8 cellular contexts compared by ENCODE assay signal in the genomic region with DNA sequence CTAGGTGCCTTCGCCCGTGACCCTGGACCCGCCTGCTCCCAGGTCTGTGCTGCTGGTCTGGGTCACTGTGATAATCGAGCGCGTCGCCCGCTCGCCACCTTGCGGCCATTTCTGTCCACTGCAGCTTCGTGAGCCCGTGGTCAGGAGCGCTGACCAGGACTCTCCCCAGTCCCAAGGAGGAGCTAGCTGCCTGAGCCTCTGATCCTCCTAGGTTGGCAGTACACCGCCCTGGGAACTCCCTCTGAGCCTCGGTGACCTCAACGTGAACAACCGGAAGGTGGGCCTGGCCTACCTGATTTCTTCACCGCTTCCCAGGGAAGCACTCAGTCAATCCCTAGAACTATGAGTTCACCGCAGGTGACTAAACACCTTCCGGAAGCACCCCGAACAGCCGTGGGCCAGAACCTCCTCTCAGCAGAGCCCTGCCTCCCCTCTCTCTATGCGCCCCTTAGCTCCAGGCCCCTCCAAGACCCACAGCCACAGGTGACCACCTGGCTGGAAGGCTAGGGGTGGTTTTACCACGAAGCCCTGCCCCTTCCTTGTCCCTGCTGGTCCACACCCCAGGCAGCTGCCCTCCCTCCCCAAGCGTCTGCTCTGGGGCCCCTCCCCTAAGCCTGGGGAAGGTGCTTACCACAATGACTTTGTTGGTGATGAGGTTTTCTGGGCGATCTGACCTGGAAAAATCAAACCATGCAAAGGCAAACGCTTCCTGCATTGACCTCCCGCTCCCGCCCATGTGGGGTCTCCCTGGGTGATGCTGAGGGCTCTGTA. TPM values are rescaled to one million over a fixed set of nuclear protein-coding genes. Genes with fewer than 3 reads are reported as not detected.
DNase-seq lines count a peak whose midpoint lies in the region; FAIRE-seq and TF ChIP-seq lines count a peak whose summit lies in the region.

No MANE protein-coding gene starts in this region.

- H3K36me3 ChIP-seq in OCI-LY3 (replicated peaks; ENCODE audit: low read depth, low read length) (no peaks in the 10 kb centered on the region), tibial nerve (no peaks in the 10 kb centered on the region)

- no peak overlapping the region for H3K4me3 Mint-ChIP-seq in nephron progenitor cell

- TF ChIP-seq CTCF in AG04449 (IDR thresholded peaks at IDR 0.05; ENCODE audit: insufficient read depth, low read length, missing control alignments) (peak; percentile 95), OCI-LY3 (IDR thresholded peaks at IDR 0.05; ENCODE audit: low read depth, low read length) (peak; percentile 82), fibroblast of pulmonary artery (IDR thresholded peaks at IDR 0.05; ENCODE audit: low read length, missing control alignments) (peak; percentile 88), nephron progenitor cell (IDR thresholded peaks at IDR 0.05) (peak; percentile 89), tibial nerve (IDR thresholded peaks at IDR 0.05) (peak; percentile 88 to 95 (median 90))

- POLR2A ChIA-PET in AG04449 (lab: Yijun Ruan, JAX), result no interaction called here

- no peaks in the 10 kb centered on the region for H4K20me1 ChIP-seq in OCI-LY3 (ENCODE audit: insufficient read depth, low read length)

- peaks cover 46% of the 10 kb centered on the region for H3K27me3 Mint-ChIP-seq in nephron progenitor cell (ENCODE audit: low read depth, poor library complexity)

- H3K9me3 Mint-ChIP-seq in nephron progenitor cell, result no peaks in the 10 kb centered on the region

- no peaks in the 10 kb centered on the region for H3K79me2 ChIP-seq in OCI-LY3 (ENCODE audit: low read length)

- peak overlapping the region; percentile 55; the same call in 1 of the 2 replicates for H2AFZ ChIP-seq in OCI-LY3 (ENCODE audit: low read depth, low read length)

- TF ChIP-seq EP300 in tibial nerve (IDR thresholded peaks at IDR 0.05), result no peak

- peaks cover 36% of the 10 kb centered on the region for H3K4me1 Mint-ChIP-seq in nephron progenitor cell

- TF ChIP-seq POLR2A in GM12892 (IDR thresholded peaks at IDR 0.05; ENCODE audit: low read depth, low read length) (no peak), tibial nerve (IDR thresholded peaks at IDR 0.05) (no peak)

- H3K4me2 ChIP-seq in OCI-LY3 (ENCODE audit: low read length), result peak overlapping the region; percentile 56

- H3K4me1 ChIP-seq in OCI-LY3 (ENCODE audit: low read length), result peaks cover 5% of the 10 kb centered on the region; the same call in 1 of the 2 replicates
- peaks cover 0 to 6% (median 2%) of the 10 kb centered on the region in 4 donors for H3K4me1 ChIP-seq in tibial nerve

- H3K9ac ChIP-seq in OCI-LY3 (ENCODE audit: low read length), result no peak overlapping the region

- peaks cover 4% of the 10 kb centered on the region; the same call in 1 of the 2 replicates for H3K27me3 ChIP-seq in OCI-LY3 (ENCODE audit: low read depth, low read length)
- H3K27me3 ChIP-seq in tibial nerve, result peaks cover 0 to 18% of the 10 kb centered on the region in 2 donors

- no peaks in the 10 kb centered on the region for H3K9me3 ChIP-seq in OCI-LY3 (ENCODE audit: insufficient read depth, low read length)
- H3K9me3 ChIP-seq in tibial nerve, result no peaks in the 10 kb centered on the region

- H3K27ac ChIP-seq in OCI-LY3 (ENCODE audit: low read length) (no peak overlapping the region), tibial nerve (no peak overlapping the region)

- H3K4me3 ChIP-seq in AG04449 (ENCODE audit: low read depth, low read length) (no peak overlapping the region), OCI-LY3 (ENCODE audit: low read length) (no peak overlapping the region), fibroblast of pulmonary artery (replicated peaks; ENCODE audit: low read depth, low read length) (no peak overlapping the region), tibial nerve (no peak overlapping the region)

- no peak for DNase-seq in AG04449 (ENCODE audit: low read depth, low spot score)
- peak; percentile 71 for DNase-seq in GM12892 (ENCODE audit: insufficient read length)
- DNase-seq in activated T-cell treated with anti-CD3 and anti-CD28 coated beads, Interleukin-2, amount 50 U/mL, for 48 hours, result peak; percentile 70 to 72
- peak; percentile 62 for DNase-seq in fibroblast of pulmonary artery (ENCODE audit: low read depth)
- DNase-seq in nephron progenitor cell, result peak; percentile 81
- DNase-seq in tibial nerve (ENCODE audit: low spot score in 2 of 2), result peak; percentile 35 to 61
- no peak for DNase-seq in MV-4-11 (lab: John Stamatoyannopoulos, UW)

- CTCF ChIA-PET in AG04449 (lab: Yijun Ruan, JAX), result interaction anchor here (0.6 to 12.3 kb wide), 38 partner anchors 12 to 387 kb away, joined by 3 to 274 read pairs (median 4); a partner anchor contains a TSS

- H3K36me3 Mint-ChIP-seq in nephron progenitor cell (ENCODE audit: low read depth), result no peaks in the 10 kb centered on the region

- H3K27ac Mint-ChIP-seq in nephron progenitor cell, result no peak overlapping the region

- FAIRE-seq in GM12892 (lab: Jason Lieb, UNC), result peak; percentile 84

- WGBS in tibial nerve, 2 donors, result 23 to 36% methylated on average over 24 to 27 of the region's 29 CpGs

RNA-seq across cellular contexts. Expression of a gene that starts 9.7 kb away (rescaled TPM):
- polyA plus RNA-seq in GM12892 (2012; ENCODE audit: missing spikeins), result not detected
- total RNA-seq in tibial nerve, result not detected

Comparison
In these comparisons a context has a peak if more than half of its experiments do, and no peak if none do; other contexts are left out.
1. DNase-seq: peak in GM12892 (single experiment), activated T-cell treated with anti-CD3 and anti-CD28 coated beads, Interleukin-2, amount 50 U/mL, for 48 hours (2 of 2), fibroblast of pulmonary artery (single experiment), nephron progenitor cell (single experiment) and tibial nerve (2 of 2); none in AG04449 (single experiment) and MV-4-11 (single experiment).
2. Peak in every context shown above with its lines, with median percentiles within 50 percentile points of each other: CTCF ChIP-seq.